Comparison of ENCODE assay signal across 13 cellular contexts in genomic region chr19:18961767-18962423, GRCh38. TPM values are rescaled to one million over a fixed set of nuclear protein-coding genes. Genes with fewer than 3 reads are reported as not detected.
DNase-seq lines count a peak whose midpoint lies in the region; ATAC-seq and TF ChIP-seq lines count a peak whose summit lies in the region.
"Had no signal": no experiment of that assay in that cellular context is flagged by ENCODE, and none has a peak within 500 bp of the region (broad histone marks: within the 10 kb centered on the region; RNA-seq: fewer than 3 reads in every experiment).

No MANE protein-coding gene starts in this region.

- peak; percentile 14 for DNase-seq in stimulated activated CD4-positive, alpha-beta T cell treated with anti-CD3 and anti-CD28 coated beads, Interleukin-4, amount 100 ng/mL, for 1 hour
- no peak for DNase-seq in stimulated activated CD4-positive, alpha-beta T cell treated with anti-CD3 and anti-CD28 coated beads, Interleukin-2, amount 100 ng/mL, for 48 hours
- DNase-seq in NCI-H748 treated with DMSO at 0.1 percent for 48 hours (lab: John Stamatoyannopoulos, UW) (peak; percentile 9), germinal center (ENCODE audit: low spot score) (peak; percentile 60), sigmoid colon (no peak), GM20000 (ENCODE audit: low spot score) (no peak), NCI-H1105 (lab: John Stamatoyannopoulos, UW) (no peak)
- DNase-seq: activated naive CD4-positive, alpha-beta T cell; C1 segment of cervical spinal cord; lower lobe of right lung; ovary had no signal

- TF ChIP-seq EP300 in sigmoid colon (IDR thresholded peaks at IDR 0.05): no peak

- 18 to 22% methylated on average over 23 of the region's 23 CpGs for WGBS in sigmoid colon, 2 donors

- H3K27ac ChIP-seq in sigmoid colon: no peak overlapping the region
- H3K27ac ChIP-seq: lower lobe of right lung, ovary, SJSA1 had no signal

- H3K4me3 ChIP-seq in sigmoid colon: no peak overlapping the region
- H3K4me3 ChIP-seq: lower lobe of right lung, ovary, SJSA1 had no signal

- intact Hi-C loops in sigmoid colon (cut with DNase I): no loop called here

- no peak for TF ChIP-seq CTCF in sigmoid colon (IDR thresholded peaks at IDR 0.05)
- TF ChIP-seq CTCF in GM20000 (IDR thresholded peaks at IDR 0.05; ENCODE audit: extremely low read depth, missing control alignments): no peak

- no peak for ATAC-seq in GM19395 (IDR thresholded peaks at IDR 0.05; ENCODE audit: unreplicated experiment)
- ATAC-seq: lower lobe of right lung had no signal

- no peak for TF ChIP-seq POLR2A in sigmoid colon (IDR thresholded peaks at IDR 0.05)

- no peaks in the 10 kb centered on the region for H3K9me3 ChIP-seq in sigmoid colon
- H3K9me3 ChIP-seq: lower lobe of right lung, ovary, SJSA1 had no signal

- H3K36me3 ChIP-seq in sigmoid colon: no peaks in the 10 kb centered on the region
- H3K36me3 ChIP-seq: lower lobe of right lung, ovary, SJSA1 had no signal

- peaks cover 0 to 18% (median 9%) of the 10 kb centered on the region in 3 donors for H3K27me3 ChIP-seq in sigmoid colon
- H3K27me3 ChIP-seq: ovary, SJSA1 had no signal

- H3K4me1 ChIP-seq in sigmoid colon: no peaks in the 10 kb centered on the region
- H3K4me1 ChIP-seq: lower lobe of right lung, SJSA1 had no signal

RNA-seq across cellular contexts. Expression of gene HOMER3, which starts 20.9 kb away (rescaled TPM):
- 10 to 100 TPM; 15.7 to 36.3 (median 31.8) TPM for total RNA-seq in sigmoid colon
- 10 to 100 TPM in 1 of 3 donors, 1 to 10 TPM in 2; 6.2 to 22.8 (median 6.6) TPM for polyA plus RNA-seq in sigmoid colon

RNA-seq across cellular contexts. Expression of gene DDX49, which starts 42.4 kb away (rescaled TPM):
- 10 to 100 TPM; 32.7 to 39.6 (median 38.4) TPM for total RNA-seq in sigmoid colon
- polyA plus RNA-seq in sigmoid colon: 10 to 100 TPM; 35.4 to 51.1 (median 46.1) TPM

RNA-seq across cellular contexts. Expression of gene COPE, which starts 42.7 kb away (rescaled TPM):
- 100 to 1,000 TPM; 130 to 198 (median 157) TPM for total RNA-seq in sigmoid colon
- 100 to 1,000 TPM; 269 to 346 (median 280) TPM for polyA plus RNA-seq in sigmoid colon

Comparison
In these comparisons a context has a peak if more than half of its experiments do, and no peak if none do; other contexts are left out.
1. DNase-seq: peak in stimulated activated CD4-positive, alpha-beta T cell treated with anti-CD3 and anti-CD28 coated beads, Interleukin-4, amount 100 ng/mL, for 1 hour (single experiment), NCI-H748 treated with DMSO at 0.1 percent for 48 hours (single experiment) and germinal center (single experiment); none in stimulated activated CD4-positive, alpha-beta T cell treated with anti-CD3 and anti-CD28 coated beads, Interleukin-2, amount 100 ng/mL, for 48 hours (0 of 2), sigmoid colon (single experiment), GM20000 (single experiment) and NCI-H1105 (single experiment).